Comparison of ENCODE assay signal across 8 cellular contexts in the genomic region with DNA sequence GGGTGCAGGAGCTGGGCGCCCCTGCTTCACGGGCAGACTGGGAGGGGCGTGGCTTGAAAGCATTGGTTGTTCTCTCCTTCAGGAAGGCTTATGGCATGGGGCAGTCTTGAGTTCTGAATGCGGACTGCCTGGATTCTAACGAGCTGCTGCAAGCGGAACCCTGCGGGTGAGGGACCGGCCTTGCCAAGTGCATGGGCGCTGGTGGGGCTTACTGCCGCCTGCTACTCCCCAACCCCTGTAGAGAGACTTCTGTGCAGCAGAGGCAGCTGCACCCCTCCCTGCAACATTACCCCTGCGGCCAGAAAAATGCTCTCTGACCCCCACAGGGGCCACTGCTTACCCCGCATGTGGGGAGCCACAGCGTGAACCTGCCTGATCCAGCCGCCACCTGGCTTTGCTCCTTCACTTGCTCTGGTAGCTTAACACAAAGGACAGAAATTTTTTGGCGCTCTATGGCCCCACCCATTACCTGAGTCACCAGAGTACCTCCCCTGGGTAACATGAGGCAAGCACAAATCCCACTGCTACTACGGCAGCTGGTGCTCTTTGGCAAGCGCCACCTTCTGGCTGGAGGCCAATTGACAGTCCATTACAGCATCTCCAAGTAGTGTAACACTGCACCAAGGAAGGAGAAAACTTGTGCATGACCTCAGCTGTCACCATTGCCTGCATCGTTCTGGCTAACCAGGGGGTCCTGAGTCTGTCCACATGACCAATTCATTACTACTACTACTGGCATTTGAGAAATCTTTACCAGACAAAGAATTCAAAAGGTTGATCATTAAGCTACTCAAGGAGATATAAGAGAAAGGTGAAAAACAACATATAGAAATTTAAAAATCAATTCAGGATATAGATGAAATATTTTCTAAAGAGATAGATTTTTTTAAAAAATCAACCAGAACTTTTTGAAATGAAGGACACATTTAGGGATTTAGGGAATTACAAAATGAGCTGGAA. TPM values are rescaled to one million over a fixed set of nuclear protein-coding genes. Genes with fewer than 3 reads are reported as not detected.
DNase-seq lines count a peak whose midpoint lies in the region; ATAC-seq and TF ChIP-seq lines count a peak whose summit lies in the region.

No MANE protein-coding gene starts in this region.

- no peaks in the 10 kb centered on the region for H3K9me3 ChIP-seq in mucosa of descending colon

- peak; percentile 26 for TF ChIP-seq CTCF in AG09319 (IDR thresholded peaks at IDR 0.05; ENCODE audit: low read depth, low read length)
- peak; percentile 85 for TF ChIP-seq CTCF in epithelial cell of esophagus (IDR thresholded peaks at IDR 0.05; ENCODE audit: insufficient read depth, low read depth, low read length, missing control alignments)
- TF ChIP-seq CTCF in mucosa of descending colon (IDR thresholded peaks at IDR 0.05): peak; percentile 41

- intact Hi-C loops in mucosa of descending colon (cut with DNase I, micrococcal nuclease): no loop called here

- peaks cover 2% of the 10 kb centered on the region for H3K4me1 ChIP-seq in mucosa of descending colon (ENCODE audit: low read depth)

- H3K4me3 ChIP-seq in epithelial cell of esophagus (ENCODE audit: low read length) (peak overlapping the region; percentile 84), mucosa of descending colon (peak overlapping the region; percentile 32)

- no peaks in the 10 kb centered on the region for H3K36me3 ChIP-seq in mucosa of descending colon (ENCODE audit: low read depth)

- DNase-seq in AG09319 (ENCODE audit: extremely low read depth, low read depth) (peak; percentile 31), NK-92 (lab: John Stamatoyannopoulos, UW; ENCODE audit: unreplicated experiment) (peak; percentile 51), epithelial cell of esophagus (ENCODE audit: low read depth) (peak; percentile 95), mucosa of descending colon (peak; percentile 92 to 98 (median 93))
- DNase-seq in activated CD8-positive, alpha-beta memory T cell treated with anti-CD3 and anti-CD28 coated beads, Interleukin-2, amount 50 U/mL, for 24 hours (ENCODE audit: extremely low read depth): peak; percentile 92
- peak; percentile 83 to 89 for DNase-seq in stimulated activated CD8-positive, alpha-beta memory T cell treated with anti-CD3 and anti-CD28 coated beads, Interleukin-2, amount 100 ng/mL, for 48 hours (ENCODE audit: low read depth in 2 of 2)

- peak; percentile 100 for ATAC-seq in GM19023 (IDR thresholded peaks at IDR 0.05; ENCODE audit: unreplicated experiment)
- ATAC-seq in HG03175 (IDR thresholded peaks at IDR 0.05; ENCODE audit: unreplicated experiment): peak; percentile 99
- ATAC-seq in mucosa of descending colon: peak; percentile 99

RNA-seq across cellular contexts. Expression of a gene that starts 35.4 kb away (rescaled TPM):
- total RNA-seq in mucosa of descending colon: 100 to 1,000 TPM; 317 to 609 (median 569) TPM

RNA-seq across cellular contexts. Expression of a gene that starts 49.7 kb away (rescaled TPM):
- total RNA-seq in mucosa of descending colon: 100 to 1,000 TPM; 345 to 588 (median 550) TPM

Comparison
In these comparisons a context has a peak if more than half of its experiments do, and no peak if none do; other contexts are left out.
1. Peak in every context shown above with its lines: DNase-seq, ATAC-seq and H3K4me3 ChIP-seq.
2. DNase-seq: peak in every context shown above with its lines; median percentile 95 in epithelial cell of esophagus; 93 in mucosa of descending colon; 92 in activated CD8-positive, alpha-beta memory T cell treated with anti-CD3 and anti-CD28 coated beads, Interleukin-2, amount 50 U/mL, for 24 hours; 86 in stimulated activated CD8-positive, alpha-beta memory T cell treated with anti-CD3 and anti-CD28 coated beads, Interleukin-2, amount 100 ng/mL, for 48 hours; 51 in NK-92; 31 in AG09319.
3. CTCF ChIP-seq: peak in every context shown above with its lines; median percentile 85 in epithelial cell of esophagus; 41 in mucosa of descending colon; 26 in AG09319.